Comparison of ENCODE assay signal across 9 cellular contexts in genomic region chr22:44550666-44551491, GRCh38. TPM values are rescaled to one million over a fixed set of nuclear protein-coding genes. Genes with fewer than 3 reads are reported as not detected.
DNase-seq lines count a peak whose midpoint lies in the region; ATAC-seq and TF ChIP-seq lines count a peak whose summit lies in the region.
"Had no signal": no experiment of that assay in that cellular context is flagged by ENCODE, and none has a peak within 500 bp of the region (broad histone marks: within the 10 kb centered on the region; RNA-seq: fewer than 3 reads in every experiment).

No MANE protein-coding gene starts in this region.

- H3K36me3 Mint-ChIP-seq in activated naive CD8-positive, alpha-beta T cell treated with anti-CD3 and anti-CD28 coated beads, Interleukin-2, amount 10 ng/mL, durations not matched to agents 7 days and 5 days, result no peaks in the 10 kb centered on the region

- peak; percentile 61 for ATAC-seq in activated naive CD8-positive, alpha-beta T cell treated with anti-CD3 and anti-CD28 coated beads, Interleukin-2, amount 10 ng/mL, durations not matched to agents 7 days and 5 days (ENCODE audit: low read depth)
- ATAC-seq in left colon (peak; percentile 20), HG03095 (IDR thresholded peaks at IDR 0.05; ENCODE audit: unreplicated experiment) (no peak), GM18519 (IDR thresholded peaks at IDR 0.05; ENCODE audit: low FRiP score, unreplicated experiment) (no peak)

- H3K4me3 Mint-ChIP-seq in activated naive CD8-positive, alpha-beta T cell treated with anti-CD3 and anti-CD28 coated beads, Interleukin-2, amount 10 ng/mL, durations not matched to agents 7 days and 5 days, result peak overlapping the region; percentile 18

- H3K9me3 ChIP-seq in AG04450 (ENCODE audit: control insufficient read depth, insufficient read depth, low read length), result peaks cover 4% of the 10 kb centered on the region; the same call in 1 of the 2 replicates
- no peaks in the 10 kb centered on the region for H3K9me3 ChIP-seq in subcutaneous abdominal adipose tissue (ENCODE audit: control insufficient read depth in 5 of 5, low read length in 5 of 5)

- peaks cover 4% of the 10 kb centered on the region for H3K4me1 Mint-ChIP-seq in activated naive CD8-positive, alpha-beta T cell treated with anti-CD3 and anti-CD28 coated beads, Interleukin-2, amount 10 ng/mL, durations not matched to agents 7 days and 5 days

- DNase-seq in AG04450 (ENCODE audit: low read depth, low spot score) (peak; percentile 91), HK-2 (ENCODE audit: unreplicated experiment) (peak; percentile 73), left colon (peak; percentile 48 to 73), NCI-H146 (lab: John Stamatoyannopoulos, UW) (no peak)
- no peak for DNase-seq in activated naive CD8-positive, alpha-beta T cell treated with anti-CD3 and anti-CD28 coated beads, Interleukin-2, amount 10 ng/mL, durations not matched to agents 7 days and 5 days

- CTCF ChIA-PET in AG04450 (lab: Charles Lee), result interaction anchor here (0.7 kb wide), 1 partner anchor 23 kb away, joined by 3 read pairs; no protein-coding TSS in a partner anchor

- H3K27ac Mint-ChIP-seq in activated naive CD8-positive, alpha-beta T cell treated with anti-CD3 and anti-CD28 coated beads, Interleukin-2, amount 10 ng/mL, durations not matched to agents 7 days and 5 days, result no peak overlapping the region

- peaks cover 3 to 10% (median 8%) of the 10 kb centered on the region in 5 donors for H3K4me1 ChIP-seq in subcutaneous abdominal adipose tissue (ENCODE audit: control insufficient read depth in 5 of 5, insufficient read depth in 5 of 5, low read length in 5 of 5)

- intact Hi-C loops in left colon (cut with DNase I, micrococcal nuclease), result no loop called here

- H3K27ac ChIP-seq in AG04450 (ENCODE audit: low read depth, low read length) (peak overlapping the region; percentile 92), subcutaneous abdominal adipose tissue (ENCODE audit: low read depth, low read length) (no peak overlapping the region)
- H3K27ac ChIP-seq: cardiac muscle cell had no signal

- no peaks in the 10 kb centered on the region for H3K27me3 ChIP-seq in AG04450 (ENCODE audit: control insufficient read depth, insufficient read depth, low read length)
- H3K27me3 ChIP-seq in subcutaneous abdominal adipose tissue (ENCODE audit: control insufficient read depth in 5 of 5, insufficient read depth in 4 of 5, low read length in 5 of 5), result peaks cover 0 to 8% (median 5%) of the 10 kb centered on the region in 5 donors
- H3K27me3 ChIP-seq: cardiac muscle cell had no signal

- H3K27me3 Mint-ChIP-seq in activated naive CD8-positive, alpha-beta T cell treated with anti-CD3 and anti-CD28 coated beads, Interleukin-2, amount 10 ng/mL, durations not matched to agents 7 days and 5 days, result peaks cover 4% of the 10 kb centered on the region

- H3K4me3 ChIP-seq in AG04450 (ENCODE audit: low read depth, low read length), result peak overlapping the region; percentile 62
- peak overlapping the region; percentile 38 to 61 (median 59) for H3K4me3 ChIP-seq in subcutaneous abdominal adipose tissue (ENCODE audit: low read depth in 1 of 5, low read length in 5 of 5)
- H3K4me3 ChIP-seq: cardiac muscle cell had no signal

- no peaks in the 10 kb centered on the region for H3K36me3 ChIP-seq in subcutaneous abdominal adipose tissue (ENCODE audit: control insufficient read depth in 5 of 5, insufficient read depth in 5 of 5, low read length in 5 of 5)
- H3K36me3 ChIP-seq: cardiac muscle cell had no signal

- peak overlapping the region in 2 of 5 donors; percentile 5 to 21 for H3K9ac ChIP-seq in subcutaneous abdominal adipose tissue (ENCODE audit: low read length in 5 of 5)

- TF ChIP-seq CTCF in AG04450 (IDR thresholded peaks at IDR 0.05; ENCODE audit: low read depth, low read length), result no peak

- no peaks in the 10 kb centered on the region for H3K9me3 Mint-ChIP-seq in activated naive CD8-positive, alpha-beta T cell treated with anti-CD3 and anti-CD28 coated beads, Interleukin-2, amount 10 ng/mL, durations not matched to agents 7 days and 5 days

- POLR2A ChIA-PET in AG04450 (lab: Yijun Ruan, JAX), result interaction anchor here (0.5 to 1.8 kb wide), 7 partner anchors 14 to 242 kb away, joined by 3 to 38 read pairs (median 3); no protein-coding TSS in a partner anchor
- POLR2A ChIA-PET in activated naive CD8-positive, alpha-beta T cell treated with anti-CD3 and anti-CD28 coated beads, Interleukin-2, amount 10 ng/mL, durations not matched to agents 7 days and 5 days (lab: Charles Lee), result no interaction called here

RNA-seq across cellular contexts. Expression of gene RTL6, which starts 52.8 kb away (rescaled TPM):
- 22.4 and 25.9 TPM in 2 replicates for polyA plus RNA-seq in AG04450 (2011; rRNA removed)
- polyA minus RNA-seq in AG04450 (2011; rRNA and poly(A)+ RNA removed), result 41.3 and 49.8 TPM in 2 replicates
- total RNA-seq in activated naive CD8-positive, alpha-beta T cell treated with anti-CD3 and anti-CD28 coated beads, Interleukin-2, amount 10 ng/mL, durations not matched to agents 7 days and 5 days, result 10 to 100 TPM; 17.3 to 18.5 TPM
- 10 to 100 TPM; 18.5 to 30.0 TPM for total RNA-seq in left colon

Comparison
In these comparisons a context has a peak if more than half of its experiments do, and no peak if none do; other contexts are left out.
1. DNase-seq: peak in AG04450 (single experiment), HK-2 (single experiment) and left colon (2 of 2); none in activated naive CD8-positive, alpha-beta T cell treated with anti-CD3 and anti-CD28 coated beads, Interleukin-2, amount 10 ng/mL, durations not matched to agents 7 days and 5 days (single experiment) and NCI-H146 (single experiment).
2. ATAC-seq: peak in activated naive CD8-positive, alpha-beta T cell treated with anti-CD3 and anti-CD28 coated beads, Interleukin-2, amount 10 ng/mL, durations not matched to agents 7 days and 5 days (single experiment) and left colon (single experiment); none in HG03095 (single experiment) and GM18519 (single experiment).